Comparison of ENCODE assay signal across 12 cellular contexts in genomic region chr18:47184419-47185050, GRCh38. TPM values are rescaled to one million over a fixed set of nuclear protein-coding genes. Genes with fewer than 3 reads are reported as not detected.
A peak's percentile ranks its signal among the peaks of the same experiment; 100 is the strongest.
DNase-seq lines count a peak whose midpoint lies in the region; ATAC-seq and TF ChIP-seq lines count a peak whose summit lies in the region.
"Had no signal": no experiment of that assay in that cellular context is flagged by ENCODE, and none has a peak within 500 bp of the region (broad histone marks: within the 10 kb centered on the region; RNA-seq: fewer than 3 reads in every experiment).

No MANE protein-coding gene starts in this region.

- no peaks in the 10 kb centered on the region for H4K20me1 ChIP-seq in GM23248 (ENCODE audit: insufficient read depth)

- H3K9me3 ChIP-seq in BE2C (no peaks in the 10 kb centered on the region), GM23248 (ENCODE audit: low read depth) (no peaks in the 10 kb centered on the region)

- ATAC-seq in GM21447 (IDR thresholded peaks at IDR 0.05; ENCODE audit: unreplicated experiment), result no peak
- ATAC-seq: sciatic nerve; stimulated activated effector memory CD8-positive, alpha-beta T cell treated with anti-CD3 and anti-CD28 coated beads, Interleukin-12 subunit alpha, Interleukin-12 subunit beta, amount 100 ng/mL, for 72 hours had no signal

- H3K4me1 ChIP-seq in BE2C (peaks cover 12% of the 10 kb centered on the region), GM23248 (ENCODE audit: insufficient read depth) (no peaks in the 10 kb centered on the region)

- no peaks in the 10 kb centered on the region for H3K9me2 ChIP-seq in GM23248 (ENCODE audit: insufficient read depth)

- DNase-seq in BE2C (peak; percentile 83), GM23248 (peak; percentile 26), RKO (ENCODE audit: low spot score) (peak; percentile 14), fibroblast of the aortic adventitia (ENCODE audit: low read depth) (peak; percentile 73), NCI-H146 (lab: John Stamatoyannopoulos, UW) (no peak), NCI-H146 treated with DMSO at 0.1 percent for 48 hours (lab: John Stamatoyannopoulos, UW; ENCODE audit: unreplicated experiment) (no peak), occipital lobe (lab: John Stamatoyannopoulos, UW) (no peak)
- DNase-seq: activated CD8-positive, alpha-beta memory T cell treated with anti-CD3 and anti-CD28 coated beads for 24 hours; central memory CD4-positive, alpha-beta T cell had no signal

- 68 to 73% methylated on average over 5 of the region's 5 CpGs for WGBS in GM23248 (ENCODE audit: low coverage in 1 of 2, low lambda C conversion rate in 2 of 2, missing lambda C conversion rate in 2 of 2), 2 experiments

- H3K4me2 ChIP-seq in GM23248 (ENCODE audit: unreplicated experiment), result no peak overlapping the region

- TF ChIP-seq CTCF in BE2C (IDR thresholded peaks at IDR 0.05; ENCODE audit: low read depth, low read length), result no peak
- TF ChIP-seq CTCF in fibroblast of the aortic adventitia (IDR thresholded peaks at IDR 0.05; ENCODE audit: insufficient read depth, low read length), result no peak

- H3K36me3 ChIP-seq in BE2C, result no peaks in the 10 kb centered on the region
- H3K36me3 ChIP-seq in GM23248 (ENCODE audit: low read depth), result no peaks in the 10 kb centered on the region

- H2AFZ ChIP-seq in GM23248, result no peak overlapping the region

- no peak overlapping the region for H3K9ac ChIP-seq in GM23248

- in situ Hi-C loops in GM23248 (cut with MboI), result no loop called here

- no peaks in the 10 kb centered on the region for H3K79me2 ChIP-seq in GM23248 (ENCODE audit: insufficient read depth)

- H3K4me3 ChIP-seq in BE2C (ENCODE audit: low read depth, low read length) (no peak overlapping the region), GM23248 (no peak overlapping the region), fibroblast of the aortic adventitia (ENCODE audit: low read depth, low read length) (no peak overlapping the region)

- no peak overlapping the region for H3K27ac ChIP-seq in GM23248

- no peaks in the 10 kb centered on the region for H3F3A ChIP-seq in GM23248 (ENCODE audit: insufficient read depth)

- H3K27me3 ChIP-seq in BE2C (no peaks in the 10 kb centered on the region), GM23248 (replicated peaks; ENCODE audit: insufficient read depth) (0 out of 2 replicates have a peak, but pooled peaks cover 4% of the 10 kb centered on the region)

RNA-seq across cellular contexts. Expression of gene IER3IP1, which starts 8.4 kb away (rescaled TPM):
- polyA plus RNA-seq in BE2C (2012; ENCODE audit: insufficient read depth, insufficient read length, low read depth), result 19.3 TPM
- 26.3 and 28.3 TPM in 2 replicates for total RNA-seq in GM23248 (2014; rRNA removed; shearing (Covaris generic))
- polyA plus RNA-seq in GM23248 (2016; fragmentation: Nextera tagmentation; extraction: Ambion mirVana), result 39.8 and 40.9 TPM in 2 replicates
- total RNA-seq in fibroblast of the aortic adventitia (ENCODE audit: low replicate concordance) (10.5 and 24.8 TPM in 2 replicates), occipital lobe (22.1 TPM)

RNA-seq across cellular contexts. Expression of gene HDHD2, which starts 34.2 kb away (rescaled TPM):
- 10.6 TPM for polyA plus RNA-seq in BE2C (2012; ENCODE audit: insufficient read depth, insufficient read length, low read depth)
- total RNA-seq in GM23248 (2014; rRNA removed; shearing (Covaris generic)), result 11.6 and 14.2 TPM in 2 replicates
- polyA plus RNA-seq in GM23248 (2016; fragmentation: Nextera tagmentation; extraction: Ambion mirVana), result 23.6 and 25.4 TPM in 2 replicates
- total RNA-seq in fibroblast of the aortic adventitia (ENCODE audit: low replicate concordance), result 24.3 and 49.7 TPM in 2 replicates
- total RNA-seq in occipital lobe, result 30.3 TPM

Comparison
In these comparisons a context has a peak if more than half of its experiments do, and no peak if none do; other contexts are left out.
1. DNase-seq: peak in BE2C (single experiment), GM23248 (single experiment), RKO (single experiment) and fibroblast of the aortic adventitia (single experiment); none in NCI-H146 (single experiment), NCI-H146 treated with DMSO at 0.1 percent for 48 hours (single experiment) and occipital lobe (single experiment).